Comparison of ENCODE assay signal across 10 cellular contexts in the genomic region with DNA sequence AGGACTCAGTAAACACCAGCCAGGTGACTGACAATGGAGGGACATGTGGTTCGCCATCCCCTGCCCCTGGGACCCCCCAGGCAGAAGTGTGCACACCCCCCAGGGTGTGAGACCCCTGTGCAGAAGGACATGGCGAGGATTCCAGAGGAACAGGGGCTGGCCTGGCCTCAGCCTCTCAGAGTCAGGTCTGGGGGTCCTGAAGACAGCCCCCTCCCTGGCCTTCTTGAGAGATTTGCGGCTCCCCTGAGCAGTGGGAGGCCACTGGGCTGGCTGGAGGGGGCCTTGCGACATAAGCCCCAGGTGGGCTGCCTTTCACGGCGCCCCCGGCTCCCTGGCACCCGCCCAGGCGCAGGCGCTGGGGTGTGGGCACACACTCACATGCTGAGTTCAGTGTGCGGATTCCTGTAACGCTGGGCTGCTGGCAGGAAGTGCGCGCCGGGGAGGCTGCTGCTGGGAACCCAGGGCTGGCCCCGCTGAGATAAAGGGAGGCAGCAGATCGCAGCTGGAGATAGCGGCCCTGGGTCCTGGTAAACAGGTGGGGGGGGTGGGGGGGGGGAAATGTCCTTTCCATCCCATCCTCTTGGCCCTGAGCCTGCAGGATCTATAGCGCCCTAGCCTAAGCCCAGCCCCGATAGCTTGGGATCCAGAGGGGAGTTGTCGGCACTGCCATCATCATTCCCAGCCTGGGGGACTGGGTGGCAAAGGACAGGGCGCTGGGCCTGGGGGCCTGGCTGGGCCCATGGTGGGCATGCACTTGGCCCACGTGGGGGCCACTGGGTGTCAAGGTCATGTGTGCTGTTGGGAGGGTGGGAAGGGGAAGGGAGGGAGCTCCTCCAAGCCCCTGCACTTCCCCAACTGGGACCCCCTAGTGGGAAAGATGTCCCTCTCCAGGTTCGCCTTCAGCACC. TPM values are rescaled to one million over a fixed set of nuclear protein-coding genes. Genes with fewer than 3 reads are reported as not detected.
DNase-seq lines count a peak whose midpoint lies in the region; ATAC-seq and TF ChIP-seq lines count a peak whose summit lies in the region.
"Had no signal": no experiment of that assay in that cellular context is flagged by ENCODE, and none has a peak within 500 bp of the region (broad histone marks: within the 10 kb centered on the region; RNA-seq: fewer than 3 reads in every experiment).

No MANE protein-coding gene starts in this region.

- H3K4me3 ChIP-seq in esophagus muscularis mucosa = no peak overlapping the region
- no peak overlapping the region for H3K4me3 ChIP-seq in mammary epithelial cell (replicated peaks in 1 of 3; ENCODE audit: insufficient read depth in 1 of 3, low read depth in 2 of 3, low read length in 3 of 3)

- in situ Hi-C loops in mammary epithelial cell (cut with MboI; ENCODE audit: low sequenced_read_pairs in 2 of 2) = loop anchor here in 1 of 2 donors (25.0 kb wide), 1 partner anchor 146 kb away; no protein-coding TSS in a partner anchor

- no peak for TF ChIP-seq POLR2A in esophagus muscularis mucosa (IDR thresholded peaks at IDR 0.05; ENCODE audit: low read depth)

- H3K9me3 ChIP-seq in esophagus muscularis mucosa (no peaks in the 10 kb centered on the region), mammary epithelial cell (replicated peaks; ENCODE audit: insufficient read depth, low read length) (no peaks in the 10 kb centered on the region)

- H3K9ac ChIP-seq in mammary epithelial cell (ENCODE audit: insufficient read depth, low read length) = no peak overlapping the region

- DNase-seq in NCI-H146 treated with DMSO at 0.1 percent for 48 hours (lab: John Stamatoyannopoulos, UW; ENCODE audit: unreplicated experiment) = peak; percentile 54
- DNase-seq in activated CD4-positive, alpha-beta T cell treated with anti-CD3 and anti-CD28 coated beads, Interleukin-2, amount 50 U/mL, for 4 hours = peak; percentile 68 to 72
- DNase-seq in esophagus muscularis mucosa (ENCODE audit: extremely low spot score) = no peak
- peak; percentile 49 to 51 for DNase-seq in stimulated activated CD4-positive, alpha-beta T cell treated with anti-CD3 and anti-CD28 coated beads, Interleukin-15, amount 100 ng/mL, for 1 hour (ENCODE audit: low read depth in 1 of 2, low spot score in 1 of 2)
- DNase-seq in NCI-H2227 treated with DMSO at 0.1 percent for 48 hours (lab: John Stamatoyannopoulos, UW) = no peak
- DNase-seq in mammary epithelial cell = no peak
- DNase-seq in inferior parietal cortex (ENCODE audit: extremely low spot score) = no peak

- no peak overlapping the region for H3K4me2 ChIP-seq in mammary epithelial cell (ENCODE audit: insufficient read depth, low read depth, low read length)

- TF ChIP-seq EP300 in esophagus muscularis mucosa (IDR thresholded peaks at IDR 0.05) = peak; percentile 83

- dilution Hi-C loops in mammary epithelial cell (cut with HindIII; ENCODE audit: low sequenced_read_pairs) = loop anchor here (5.0 kb wide), 1 partner anchor 146 kb away; no protein-coding TSS in a partner anchor

- H3K27me3 ChIP-seq in esophagus muscularis mucosa (no peaks in the 10 kb centered on the region), mammary epithelial cell (ENCODE audit: insufficient read depth, low read length) (no peaks in the 10 kb centered on the region)

- WGBS in esophagus muscularis mucosa = 25% methylated on average over 12 of the region's 24 CpGs
- WGBS in mammary epithelial cell (ENCODE audit: low coverage, missing lambda C conversion rate) = 47% methylated on average over 7 of the region's 24 CpGs

- no TSS peak for BruUV-seq in mammary epithelial cell (replicated peaks; lab: Mats Ljungman, UMichigan)

- H3K36me3 ChIP-seq in esophagus muscularis mucosa (no peaks in the 10 kb centered on the region), mammary epithelial cell (ENCODE audit: insufficient read depth, low read length) (no peaks in the 10 kb centered on the region)

- TF ChIP-seq CTCF in esophagus muscularis mucosa (IDR thresholded peaks at IDR 0.05) = no peak
- no peak for TF ChIP-seq CTCF in mammary epithelial cell (conservative IDR thresholded peaks at IDR 0.05 in 1 of 2, IDR thresholded peaks at IDR 0.05 in 1 of 2; ENCODE audit: extremely low read depth in 1 of 2, insufficient read depth in 1 of 2, low read depth in 1 of 2, low read length in 2 of 2)

- intact Hi-C loops in esophagus muscularis mucosa (cut with DNase I) (no loop called here), mammary epithelial cell (cut with micrococcal nuclease) (no loop called here)

- CTCF ChIA-PET in mammary epithelial cell (lab: Charles Lee; ENCODE audit: low non-redundant PET) = no interaction called here

- peaks cover 33 to 44% (median 38%) of the 10 kb centered on the region in 4 donors for H3K4me1 ChIP-seq in esophagus muscularis mucosa
- no peaks in the 10 kb centered on the region for H3K4me1 ChIP-seq in mammary epithelial cell (ENCODE audit: insufficient read depth, low read length)

- no peaks in the 10 kb centered on the region for H4K20me1 ChIP-seq in mammary epithelial cell (ENCODE audit: insufficient read depth, low read length)

- H2AFZ ChIP-seq in mammary epithelial cell (ENCODE audit: low read depth, low read length) = no peak overlapping the region

- peak overlapping the region; percentile 29 to 76 (median 62) for H3K27ac ChIP-seq in esophagus muscularis mucosa (replicated peaks in 1 of 4)
- no peak overlapping the region for H3K27ac ChIP-seq in mammary epithelial cell (ENCODE audit: insufficient read depth, low read depth, low read length)

- no peaks in the 10 kb centered on the region for H3K79me2 ChIP-seq in mammary epithelial cell (ENCODE audit: insufficient read depth, low read length)

- no peak for ATAC-seq in HG03196 (IDR thresholded peaks at IDR 0.05; ENCODE audit: unreplicated experiment)

RNA-seq across cellular contexts. Expression of a gene that starts 27.1 kb away (rescaled TPM):
- total RNA-seq in esophagus muscularis mucosa (not detected), mammary epithelial cell (not detected)
- not detected for polyA plus RNA-seq in mammary epithelial cell
- not detected for polyA minus RNA-seq in mammary epithelial cell
- total RNA-seq: renal cortical epithelial cell, RPMI7951 had no signal

RNA-seq across cellular contexts. Expression of a gene that starts 44.5 kb away (rescaled TPM):
- total RNA-seq in esophagus muscularis mucosa = 1 to 10 TPM in 1 of 4 donors, under 1 TPM in 2, not detected in 1; under 0.01 to 2.0 (median 0.13) TPM
- 10 to 100 TPM in 1 of 2 donors, under 1 TPM in 1; 0.83 to 44.8 TPM for total RNA-seq in mammary epithelial cell
- polyA plus RNA-seq in mammary epithelial cell = 52.0 TPM
- 33.8 TPM for polyA minus RNA-seq in mammary epithelial cell

Comparison
In these comparisons a context has a peak if more than half of its experiments do, and no peak if none do; other contexts are left out.
1. DNase-seq: peak in NCI-H146 treated with DMSO at 0.1 percent for 48 hours (single experiment), activated CD4-positive, alpha-beta T cell treated with anti-CD3 and anti-CD28 coated beads, Interleukin-2, amount 50 U/mL, for 4 hours (2 of 2) and stimulated activated CD4-positive, alpha-beta T cell treated with anti-CD3 and anti-CD28 coated beads, Interleukin-15, amount 100 ng/mL, for 1 hour (2 of 2); none in esophagus muscularis mucosa (single experiment), NCI-H2227 treated with DMSO at 0.1 percent for 48 hours (single experiment), mammary epithelial cell (single experiment) and inferior parietal cortex (single experiment).